In genomic region chr13:44783987-44784734, GRCh38 we compare ENCODE assay signal across 21 cellular contexts.
"Had no signal": no experiment of that assay in that cellular context is flagged by ENCODE, and none has a peak within 500 bp of the region (broad histone marks: within the 10 kb centered on the region; RNA-seq: fewer than 3 reads in every experiment).

No MANE protein-coding gene starts in this region.

- H3K9me3 ChIP-seq: MG63, SJSA1 had no signal

- H3K4me1 ChIP-seq: SJSA1 had no signal

- FAIRE-seq: RCC 7860 had no signal

- H3K27me3 ChIP-seq: MG63, SJSA1 had no signal

- H3K4me3 ChIP-seq: MG63, SJSA1, SK-N-MC had no signal

- H3K27ac ChIP-seq: SJSA1, SK-N-MC had no signal

- H3K36me3 ChIP-seq: MG63, SJSA1 had no signal

- DNase-seq: KG1, MG63, NCI-H1092, NCI-H1105 treated with DMSO at 0.1 percent for 48 hours, NCI-H1417 treated with DMSO at 0.1 percent for 48 hours, NCI-H187, NCI-H2029, NCI-H2081 treated with DMSO at 0.1 percent for 48 hours, NCI-H2171, NCI-H226, NCI-H446, NCI-H510A, NCI-H524 treated with DMSO at 0.1 percent for 48 hours, NCI-H69, NCI-H774, Right ventricle myocardium superior, RPMI8226, SIG-M5 had no signal
